In the genomic region with DNA sequence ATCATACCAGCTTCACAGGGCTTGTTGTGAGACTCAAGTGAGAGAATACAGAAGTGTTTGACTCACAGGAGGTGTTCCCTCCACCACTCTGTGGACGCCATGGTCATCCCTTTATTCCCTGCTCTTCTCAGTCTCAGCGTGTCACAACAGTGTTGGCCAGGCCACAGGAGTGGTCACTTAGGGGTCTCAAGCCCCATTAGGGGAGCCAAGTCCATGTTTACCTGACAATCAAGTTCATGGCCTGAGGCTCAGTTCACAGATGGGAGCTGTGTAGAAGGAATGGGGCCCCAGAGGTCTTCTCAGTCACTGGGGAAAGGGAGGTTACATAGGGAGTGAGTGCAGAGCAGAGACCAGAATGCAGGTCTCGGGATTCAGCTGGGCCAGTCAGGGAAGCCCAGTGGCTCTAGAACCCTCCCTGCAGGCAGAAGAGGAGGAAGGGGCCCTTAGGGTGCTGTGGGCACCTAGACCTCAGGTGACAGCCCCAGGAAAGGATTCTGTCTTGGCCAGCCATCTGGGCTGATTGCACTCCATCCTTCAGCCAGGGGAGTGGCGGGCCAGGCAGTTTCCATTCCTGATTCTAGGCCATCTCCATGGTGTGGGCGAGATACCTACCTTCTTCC, we compare ENCODE assay signal across 8 cellular contexts. TPM values are rescaled to one million over a fixed set of nuclear protein-coding genes. Genes with fewer than 3 reads are reported as not detected.
DNase-seq lines count a peak whose midpoint lies in the region; ATAC-seq, FAIRE-seq and TF ChIP-seq lines count a peak whose summit lies in the region.

No MANE protein-coding gene starts in this region.

- H3K36me3 ChIP-seq in K562 (ENCODE audit: control insufficient read depth, insufficient read depth, low read length) = peaks cover 59% of the 10 kb centered on the region
- H3K36me3 ChIP-seq in lung (ENCODE audit: control insufficient read depth in 2 of 2, insufficient read depth in 2 of 2, low read length in 2 of 2) = peaks cover 0 to 6% of the 10 kb centered on the region in 2 donors
- no peaks in the 10 kb centered on the region for H3K36me3 ChIP-seq in thyroid gland

- H3K4me3 ChIP-seq in K562 (no peak overlapping the region), lung (no peak overlapping the region), thyroid gland (replicated peaks in 1 of 3) (no peak overlapping the region), lower leg skin (ENCODE audit: low read depth, poor library complexity, severe bottlenecking) (no peak overlapping the region)

- no peaks in the 10 kb centered on the region for H3K9me3 ChIP-seq in K562 (replicated peaks; ENCODE audit: control insufficient read depth, insufficient read depth, low read depth, low read length)
- H3K9me3 ChIP-seq in lung (ENCODE audit: control insufficient read depth in 2 of 2, insufficient read depth in 1 of 2, low read length in 1 of 2) = no peaks in the 10 kb centered on the region
- H3K9me3 ChIP-seq in thyroid gland = no peaks in the 10 kb centered on the region

- H3K27ac Mint-ChIP-seq in activated T-cell treated with anti-CD3 and anti-CD28 coated beads, Interleukin-2, amount 50 U/mL, for 24 hours = peak overlapping the region; percentile 27

- no peaks in the 10 kb centered on the region for H3K27me3 Mint-ChIP-seq in activated T-cell treated with anti-CD3 and anti-CD28 coated beads, Interleukin-2, amount 50 U/mL, for 24 hours

- POLR2A ChIA-PET in K562 (lab: Yijun Ruan, JAX) = interaction anchor here (0.7 to 2.1 kb wide), 5 partner anchors 10 to 15 kb away, joined by 4 to 10 read pairs (median 6); partner anchors contain the start of genes CENPT and NUTF2

- no peak for TF ChIP-seq EP300 in K562 (IDR thresholded peaks at IDR 0.05; ENCODE audit: low read length)

- no peak for TF ChIP-seq RAD21 in K562 (CRISPR knock-in tag; conservative IDR thresholded peaks at IDR 0.05 in 1 of 2, IDR thresholded peaks at IDR 0.05 in 1 of 2)

- H2AFZ ChIP-seq in K562 (ENCODE audit: low read depth, low read length) = no peak overlapping the region

- intact Hi-C loops in K562 (cut with micrococcal nuclease) (no loop called here), thyroid gland (cut with DNase I) (no loop called here), lower leg skin (cut with DNase I; ENCODE audit: low total_unique reads) (no loop called here)

- peaks cover 43% of the 10 kb centered on the region for H4K20me1 ChIP-seq in K562 (replicated peaks; ENCODE audit: control insufficient read depth, insufficient read depth, low read length)

- CTCF ChIA-PET in K562 (lab: Yijun Ruan, JAX; ENCODE audit: low intra/inter-chr PET ratio) = no interaction called here

- no peak for TF ChIP-seq POLR2A in K562 (conservative IDR thresholded peaks at IDR 0.05)
- TF ChIP-seq POLR2A in thyroid gland (IDR thresholded peaks at IDR 0.05) = no peak
- TF ChIP-seq POLR2A in lower leg skin (IDR thresholded peaks at IDR 0.05) = no peak

- no peak for FAIRE-seq in K562 (lab: Jason Lieb, UNC)

- in situ Hi-C loops in K562 (cut with MboI) = no loop called here

- WGBS in K562 (ENCODE audit: insufficient coverage, low coverage, missing lambda C conversion rate) = 84% methylated on average over 5 of the region's 5 CpGs
- 85 to 92% methylated on average over 5 of the region's 5 CpGs for WGBS in lung, 2 donors
- WGBS in thyroid gland, 2 donors = 94 to 97% methylated on average over 5 of the region's 5 CpGs
- 83 to 84% methylated on average over 5 of the region's 5 CpGs for WGBS in lower leg skin, 2 donors

- H3K4me3 Mint-ChIP-seq in activated T-cell treated with anti-CD3 and anti-CD28 coated beads, Interleukin-2, amount 50 U/mL, for 24 hours = no peak overlapping the region

- ATAC-seq in K562 (peak; percentile 17; the same call in 2 of the 3 replicates), lung (ENCODE audit: insufficient read depth, low FRiP score) (no peak), HG02981 (IDR thresholded peaks at IDR 0.05; ENCODE audit: unreplicated experiment) (no peak)

- peak overlapping the region; percentile 28 to 57; a peak in 3 of 4 replicates for H3K9ac ChIP-seq in K562 (ENCODE audit: insufficient read depth in 1 of 2, low read depth in 2 of 2, low read length in 2 of 2)

- H3K4me2 ChIP-seq in K562 (ENCODE audit: insufficient read depth, low read length) = peak overlapping the region; percentile 20

- peaks cover 65% of the 10 kb centered on the region for H3K36me3 Mint-ChIP-seq in activated T-cell treated with anti-CD3 and anti-CD28 coated beads, Interleukin-2, amount 50 U/mL, for 24 hours (ENCODE audit: low read depth)

- TF ChIP-seq CTCF in K562 (IDR thresholded peaks at IDR 0.05 in 2 of 3, conservative IDR thresholded peaks at IDR 0.05 in 1 of 3; ENCODE audit: insufficient read depth in 2 of 3, low read depth in 1 of 3, low read length in 3 of 3) (no peak), lung (IDR thresholded peaks at IDR 0.05; ENCODE audit: control extremely low read depth, extremely low read depth) (no peak), thyroid gland (IDR thresholded peaks at IDR 0.05) (no peak), lower leg skin (IDR thresholded peaks at IDR 0.05) (no peak)

- peak overlapping the region; percentile 51; the same call in 2 of the 3 replicates for H3K27ac ChIP-seq in K562 (ENCODE audit: extremely low read depth, low read depth, low read length)
- peak overlapping the region; percentile 69 to 94 for H3K27ac ChIP-seq in lung (ENCODE audit: low read depth in 1 of 2, low read length in 1 of 2)
- H3K27ac ChIP-seq in thyroid gland = peak overlapping the region in 2 of 3 donors; percentile 13 to 51

- DNase-seq in activated T-cell treated with anti-CD3 and anti-CD28 coated beads, Interleukin-2, amount 50 U/mL, for 24 hours = no peak
- DNase-seq in activated T-cell treated with anti-CD3 and anti-CD28 coated beads for 4 hours (no peak), K562 (ENCODE audit: extremely low read depth in 1 of 4, low spot score in 3 of 4) (no peak), lung (ENCODE audit: low spot score) (no peak), thyroid gland (no peak), lower leg skin (ENCODE audit: low spot score in 2 of 2) (no peak), NCI-H1048 (lab: John Stamatoyannopoulos, UW) (no peak)

- H3K4me1 ChIP-seq in K562 (replicated peaks in 1 of 2; ENCODE audit: control insufficient read depth in 2 of 2, insufficient read depth in 2 of 2, low read length in 2 of 2) = peaks cover 19 to 31% of the 10 kb centered on the region in 2 experiments
- H3K4me1 ChIP-seq in lung (ENCODE audit: control insufficient read depth in 2 of 2, insufficient read depth in 2 of 2, low read length in 2 of 2) = peaks cover 14 to 43% of the 10 kb centered on the region in 2 donors
- peaks cover 14 to 53% of the 10 kb centered on the region in 2 donors for H3K4me1 ChIP-seq in thyroid gland

- H3K27me3 ChIP-seq in K562 (ENCODE audit: control insufficient read depth in 2 of 2, insufficient read depth in 2 of 2, low read length in 2 of 2) (no peaks in the 10 kb centered on the region), lung (ENCODE audit: control insufficient read depth, insufficient read depth) (no peaks in the 10 kb centered on the region), thyroid gland (no peaks in the 10 kb centered on the region)

- H3K9me1 ChIP-seq in K562 (ENCODE audit: control insufficient read depth, insufficient read depth, low read length) = peaks cover 6% of the 10 kb centered on the region

- peaks cover 91% of the 10 kb centered on the region for H3K79me2 ChIP-seq in K562 (ENCODE audit: control insufficient read depth, insufficient read depth, low read length)

- no TSS peak for BruUV-seq in K562 (replicated peaks; lab: Mats Ljungman, UMichigan)

- H3K4me1 Mint-ChIP-seq in activated T-cell treated with anti-CD3 and anti-CD28 coated beads, Interleukin-2, amount 50 U/mL, for 24 hours (ENCODE audit: low read depth) = peaks cover 46% of the 10 kb centered on the region

- no peaks in the 10 kb centered on the region for H3K9me3 Mint-ChIP-seq in activated T-cell treated with anti-CD3 and anti-CD28 coated beads, Interleukin-2, amount 50 U/mL, for 24 hours

RNA-seq across cellular contexts. Expression of gene CENPT, which starts 9.5 kb away (rescaled TPM):
- 148 and 303 TPM in 2 replicates for total RNA-seq in K562 (2011; cell fraction: chromatin; rRNA removed; ENCODE audit: low replicate concordance)
- 234 and 236 TPM in 2 replicates for total RNA-seq in K562 (2011; cell fraction: nucleolus; rRNA removed)
- 115 and 154 TPM in 2 replicates for total RNA-seq in K562 (2011; cell fraction: nucleoplasm; rRNA removed)
- total RNA-seq in K562 (2014; rRNA removed) (67.1 and 73.7 TPM in 2 replicates), K562 (2014; rRNA removed; fragmentation: Illumina TruSeq; extraction: Trizol) (15.1 and 20.1 TPM in 2 replicates), K562 (2015; rRNA removed; fragmentation: Illumina TruSeq; extraction: Trizol) (37.7 and 39.7 TPM in 2 replicates), K562 (2021) (62.9 and 65.7 TPM in 2 replicates), lung (10 to 100 TPM; 28.5 to 35.4 TPM), thyroid gland (10 to 100 TPM; 15.7 to 43.8 (median 26.2) TPM), lower leg skin (100 to 1,000 TPM in 3 of 4 donors, 10 to 100 TPM in 1; 77.6 to 205 (median 106) TPM)
- polyA plus RNA-seq in K562 (2011; rRNA removed) (44.1 and 57.0 TPM in 2 replicates), K562 (2014; fragmentation: Illumina TruSeq; extraction: Trizol) (55.2 and 57.7 TPM in 2 replicates), K562 (2014; fragmentation: Nextera tagmentation; extraction: Ambion mirVana) (1 to 10 TPM; 3.6 to 8.3 TPM), K562 (2014; rRNA removed) (89.1 and 94.2 TPM in 2 replicates), lung (10 to 100 TPM; 30.6 to 47.5 TPM)
- 50.3 and 77.4 TPM in 2 replicates for polyA plus RNA-seq in K562 (2011; cell fraction: cytosol; rRNA removed)
- polyA plus RNA-seq in K562 (2011; cell fraction: nucleus; rRNA removed) = 431 and 574 TPM in 2 replicates
- polyA plus RNA-seq in K562 (2012) = 56.5 and 66.4 TPM in 2 replicates
- 22.1 and 23.9 TPM in 2 replicates for polyA minus RNA-seq in K562 (2011; rRNA and poly(A)+ RNA removed)
- polyA minus RNA-seq in K562 (2011; cell fraction: cytosol; rRNA and poly(A)+ RNA removed) = 24.4 and 24.6 TPM in 2 replicates
- 66.0 and 75.9 TPM in 2 replicates for polyA minus RNA-seq in K562 (2011; cell fraction: nucleus; rRNA and poly(A)+ RNA removed)

RNA-seq across cellular contexts. Expression of gene NUTF2, which starts 10.3 kb away (rescaled TPM):
- total RNA-seq in K562 (2011; cell fraction: chromatin; rRNA removed; ENCODE audit: low replicate concordance) = 64.0 and 124 TPM in 2 replicates
- total RNA-seq in K562 (2011; cell fraction: nucleolus; rRNA removed) = 96.3 and 98.1 TPM in 2 replicates
- 87.5 and 97.2 TPM in 2 replicates for total RNA-seq in K562 (2011; cell fraction: nucleoplasm; rRNA removed)
- 118 and 124 TPM in 2 replicates for total RNA-seq in K562 (2014; rRNA removed)
- total RNA-seq in K562 (2014; rRNA removed; fragmentation: Illumina TruSeq; extraction: Trizol) = 106 and 111 TPM in 2 replicates
- total RNA-seq in K562 (2015; rRNA removed; fragmentation: Illumina TruSeq; extraction: Trizol) = 129 and 147 TPM in 2 replicates
- 141 and 146 TPM in 2 replicates for total RNA-seq in K562 (2021)
- polyA plus RNA-seq in K562 (2011; rRNA removed) = 125 and 181 TPM in 2 replicates
- polyA plus RNA-seq in K562 (2011; cell fraction: cytosol; rRNA removed) = 221 and 371 TPM in 2 replicates
- 195 and 197 TPM in 2 replicates for polyA plus RNA-seq in K562 (2011; cell fraction: nucleus; rRNA removed)
- polyA plus RNA-seq in K562 (2012) = 129 and 256 TPM in 2 replicates
- polyA plus RNA-seq in K562 (2014; fragmentation: Illumina TruSeq; extraction: Trizol) = 199 and 236 TPM in 2 replicates
- 100 to 1,000 TPM; 244 to 246 TPM for polyA plus RNA-seq in K562 (2014; fragmentation: Nextera tagmentation; extraction: Ambion mirVana)
- polyA plus RNA-seq in K562 (2014; rRNA removed) = 183 and 248 TPM in 2 replicates
- 180 and 188 TPM in 2 replicates for polyA minus RNA-seq in K562 (2011; rRNA and poly(A)+ RNA removed)
- polyA minus RNA-seq in K562 (2011; cell fraction: cytosol; rRNA and poly(A)+ RNA removed) = 133 and 184 TPM in 2 replicates
- 39.2 and 62.3 TPM in 2 replicates for polyA minus RNA-seq in K562 (2011; cell fraction: nucleus; rRNA and poly(A)+ RNA removed)
- 10 to 100 TPM; 49.7 to 98.9 TPM for total RNA-seq in lung
- polyA plus RNA-seq in lung = 100 to 1,000 TPM; 104 to 164 TPM
- total RNA-seq in thyroid gland = 100 to 1,000 TPM in 1 of 4 donors, 10 to 100 TPM in 3; 31.6 to 153 (median 58.4) TPM
- total RNA-seq in lower leg skin = 100 to 1,000 TPM in 3 of 4 donors, 10 to 100 TPM in 1; 88.5 to 136 (median 109) TPM

RNA-seq across cellular contexts. Expression of gene THAP11, which starts 14.9 kb away (rescaled TPM):
- total RNA-seq in K562 (2011; cell fraction: chromatin; rRNA removed; ENCODE audit: low replicate concordance) = 4.2 and 10.7 TPM in 2 replicates
- 12.9 and 13.3 TPM in 2 replicates for total RNA-seq in K562 (2011; cell fraction: nucleolus; rRNA removed)
- total RNA-seq in K562 (2011; cell fraction: nucleoplasm; rRNA removed) = 9.1 and 9.5 TPM in 2 replicates
- total RNA-seq in K562 (2014; rRNA removed) (31.6 and 38.1 TPM in 2 replicates), K562 (2014; rRNA removed; fragmentation: Illumina TruSeq; extraction: Trizol) (12.4 and 13.5 TPM in 2 replicates), K562 (2015; rRNA removed; fragmentation: Illumina TruSeq; extraction: Trizol) (21.1 and 21.5 TPM in 2 replicates), K562 (2021) (30.1 TPM in 2 replicates), lung (10 to 100 TPM; 27.8 to 31.1 TPM), thyroid gland (10 to 100 TPM; 53.5 to 79.0 (median 67.8) TPM), lower leg skin (100 to 1,000 TPM in 1 of 4 donors, 10 to 100 TPM in 3; 61.3 to 102 (median 75.9) TPM)
- polyA plus RNA-seq in K562 (2011; rRNA removed) (22.5 TPM in 2 replicates), K562 (2014; fragmentation: Illumina TruSeq; extraction: Trizol) (12.0 and 14.7 TPM in 2 replicates), K562 (2014; fragmentation: Nextera tagmentation; extraction: Ambion mirVana) (1 to 10 TPM; 2.4 to 3.6 TPM), K562 (2014; rRNA removed) (21.4 and 24.7 TPM in 2 replicates), lung (10 to 100 TPM in 1 of 2 donors, 1 to 10 TPM in 1; 9.6 to 21.5 TPM)
- polyA plus RNA-seq in K562 (2011; cell fraction: cytosol; rRNA removed) = 23.6 and 48.9 TPM in 2 replicates
- 14.9 and 15.4 TPM in 2 replicates for polyA plus RNA-seq in K562 (2011; cell fraction: nucleus; rRNA removed)
- polyA plus RNA-seq in K562 (2012) = 18.6 and 23.6 TPM in 2 replicates
- polyA minus RNA-seq in K562 (2011; rRNA and poly(A)+ RNA removed) = 12.6 and 16.7 TPM in 2 replicates
- 13.6 and 15.6 TPM in 2 replicates for polyA minus RNA-seq in K562 (2011; cell fraction: cytosol; rRNA and poly(A)+ RNA removed)
- polyA minus RNA-seq in K562 (2011; cell fraction: nucleus; rRNA and poly(A)+ RNA removed) = 5.3 and 7.9 TPM in 2 replicates

RNA-seq across cellular contexts. Expression of gene EDC4, which starts 15.8 kb away (rescaled TPM):
- total RNA-seq in K562 (2011; cell fraction: chromatin; rRNA removed; ENCODE audit: low replicate concordance) = 174 and 524 TPM in 2 replicates
- 286 and 293 TPM in 2 replicates for total RNA-seq in K562 (2011; cell fraction: nucleolus; rRNA removed)
- total RNA-seq in K562 (2011; cell fraction: nucleoplasm; rRNA removed) = 178 and 194 TPM in 2 replicates
- total RNA-seq in K562 (2014; rRNA removed) (84.6 and 102 TPM in 2 replicates), K562 (2014; rRNA removed; fragmentation: Illumina TruSeq; extraction: Trizol) (59.5 and 74.0 TPM in 2 replicates), K562 (2015; rRNA removed; fragmentation: Illumina TruSeq; extraction: Trizol) (68.9 and 71.2 TPM in 2 replicates), K562 (2021) (111 and 131 TPM in 2 replicates), lung (10 to 100 TPM; 41.9 to 60.5 TPM), thyroid gland (10 to 100 TPM; 31.4 to 68.2 (median 41.2) TPM), lower leg skin (10 to 100 TPM; 38.6 to 86.5 (median 56.7) TPM)
- polyA plus RNA-seq in K562 (2011; rRNA removed) (63.0 and 84.1 TPM in 2 replicates), K562 (2014; fragmentation: Illumina TruSeq; extraction: Trizol) (106 and 113 TPM in 2 replicates), K562 (2014; fragmentation: Nextera tagmentation; extraction: Ambion mirVana) (1 to 10 TPM; 1.1 to 2.7 TPM), K562 (2014; rRNA removed) (72.2 and 91.1 TPM in 2 replicates), lung (10 to 100 TPM; 33.5 to 37.0 TPM)
- 87.9 and 129 TPM in 2 replicates for polyA plus RNA-seq in K562 (2011; cell fraction: cytosol; rRNA removed)
- 408 and 453 TPM in 2 replicates for polyA plus RNA-seq in K562 (2011; cell fraction: nucleus; rRNA removed)
- polyA plus RNA-seq in K562 (2012) = 75.2 and 111 TPM in 2 replicates
- 56.9 and 154 TPM in 2 replicates for polyA minus RNA-seq in K562 (2011; rRNA and poly(A)+ RNA removed)
- polyA minus RNA-seq in K562 (2011; cell fraction: cytosol; rRNA and poly(A)+ RNA removed) = 115 and 124 TPM in 2 replicates
- 72.2 and 91.3 TPM in 2 replicates for polyA minus RNA-seq in K562 (2011; cell fraction: nucleus; rRNA and poly(A)+ RNA removed)

RNA-seq across cellular contexts. Expression of gene NRN1L, which starts 27.6 kb away (rescaled TPM):
- total RNA-seq in K562 (2011; cell fraction: chromatin; rRNA removed; ENCODE audit: low replicate concordance) = 0.60 TPM in 1 of 2 replicates, not detected in the other
- total RNA-seq in K562 (2011; cell fraction: nucleolus; rRNA removed) = 0.83 and 1.6 TPM in 2 replicates
- 1.3 and 1.8 TPM in 2 replicates for total RNA-seq in K562 (2011; cell fraction: nucleoplasm; rRNA removed)
- total RNA-seq in K562 (2014; rRNA removed) = 0.45 and 0.59 TPM in 2 replicates
- not detected in 2 replicates for total RNA-seq in K562 (2014; rRNA removed; fragmentation: Illumina TruSeq; extraction: Trizol)
- total RNA-seq in K562 (2015; rRNA removed; fragmentation: Illumina TruSeq; extraction: Trizol) = not detected in 2 replicates
- 0.47 and 0.86 TPM in 2 replicates for total RNA-seq in K562 (2021)
- polyA plus RNA-seq in K562 (2011; rRNA removed) = 0.22 TPM in 1 of 2 replicates, not detected in the other
- polyA plus RNA-seq in K562 (2011; cell fraction: cytosol; rRNA removed) = 0.75 and 1.9 TPM in 2 replicates
- polyA plus RNA-seq in K562 (2011; cell fraction: nucleus; rRNA removed) = 3.1 and 4.8 TPM in 2 replicates
- 0.20 and 2.4 TPM in 2 replicates for polyA plus RNA-seq in K562 (2012)
- polyA plus RNA-seq in K562 (2014; fragmentation: Illumina TruSeq; extraction: Trizol) = 0.47 TPM in 1 of 2 replicates, not detected in the other
- polyA plus RNA-seq in K562 (2014; fragmentation: Nextera tagmentation; extraction: Ambion mirVana) = not detected
- polyA plus RNA-seq in K562 (2014; rRNA removed) = 0.43 and 0.64 TPM in 2 replicates
- polyA minus RNA-seq in K562 (2011; rRNA and poly(A)+ RNA removed) = not detected in 2 replicates
- polyA minus RNA-seq in K562 (2011; cell fraction: cytosol; rRNA and poly(A)+ RNA removed) = not detected in 2 replicates
- not detected in 2 replicates for polyA minus RNA-seq in K562 (2011; cell fraction: nucleus; rRNA and poly(A)+ RNA removed)
- 1 to 10 TPM; 2.1 to 5.8 TPM for total RNA-seq in lung
- polyA plus RNA-seq in lung = 1 to 10 TPM; 1.1 to 5.0 TPM
- 1 to 10 TPM in 1 of 4 donors, not detected in 3; 2.0 TPM for total RNA-seq in thyroid gland
- 1 to 10 TPM in 1 of 4 donors, under 1 TPM in 2, not detected in 1; 0.65 to 3.7 (median 0.80) TPM for total RNA-seq in lower leg skin
